12 cellular contexts compared by ENCODE assay signal in genomic region chr9:133920471-133920870, GRCh38.
DNase-seq lines count a peak whose midpoint lies in the region; ATAC-seq and TF ChIP-seq lines count a peak whose summit lies in the region.
"Had no signal": no experiment of that assay in that cellular context is flagged by ENCODE, and none has a peak within 500 bp of the region (broad histone marks: within the 10 kb centered on the region; RNA-seq: fewer than 3 reads in every experiment).

No MANE protein-coding gene starts in this region.

- intact Hi-C loops in activated T-helper 2 cell treated with anti-CD3 and anti-CD28 coated beads, Interferon-gamma antibody, Interleukin-2, Interleukin-4, amounts not matched to agents 10 μg/mL and 5 μg/mL and 100 μg/mL, durations not matched to agents 14 hours and 24 hours and 36 hours (cut with micrococcal nuclease), result no loop called here

- no peak overlapping the region for H2BK12ac ChIP-seq in neuronal stem cell (ENCODE audit: low read length)

- H3K27me3 ChIP-seq in GM23338 (ENCODE audit: insufficient read depth), result no peaks in the 10 kb centered on the region
- H3K27me3 ChIP-seq in neuronal stem cell (ENCODE audit: control insufficient read depth in 3 of 3, insufficient read depth in 3 of 3, low read depth in 1 of 3, low read length in 3 of 3), result no peaks in the 10 kb centered on the region

- H3K36me3 Mint-ChIP-seq in GM23338 (ENCODE audit: low read depth) (peaks cover 5% of the 10 kb centered on the region; the same call in 1 of the 3 replicates), brain (peaks cover 23% of the 10 kb centered on the region)
- no peaks in the 10 kb centered on the region for H3K36me3 Mint-ChIP-seq in activated T-helper 2 cell treated with anti-CD3 and anti-CD28 coated beads, Interferon-gamma antibody, Interleukin-2, Interleukin-4, amounts not matched to agents 10 μg/mL and 5 μg/mL and 100 μg/mL, durations not matched to agents 14 hours and 24 hours and 36 hours (ENCODE audit: low read depth)

- WGBS in neuronal stem cell (ENCODE audit: extremely low coverage in 2 of 2, insufficient read length in 2 of 2, insufficient replicate concordance in 1 of 2), 2 donors, result no CpG with 5 or more reads among the region's 12 CpGs

- H3K9me3 Mint-ChIP-seq in GM23338, result no peaks in the 10 kb centered on the region
- peaks cover 0 to 8% (median 0%) of the 10 kb centered on the region in 5 experiments for H3K9me3 Mint-ChIP-seq in brain
- H3K9me3 Mint-ChIP-seq in activated T-helper 2 cell treated with anti-CD3 and anti-CD28 coated beads, Interferon-gamma antibody, Interleukin-2, Interleukin-4, amounts not matched to agents 10 μg/mL and 5 μg/mL and 100 μg/mL, durations not matched to agents 14 hours and 24 hours and 36 hours, result no peaks in the 10 kb centered on the region

- no peaks in the 10 kb centered on the region for H3F3A ChIP-seq in GM23338 (replicated peaks; ENCODE audit: low read depth)

- no peak overlapping the region for H3K4me2 ChIP-seq in GM23338
- no peak overlapping the region for H3K4me2 ChIP-seq in neuronal stem cell (ENCODE audit: insufficient read depth, low read length, poor library complexity, severe bottlenecking)
- H3K4me2 ChIP-seq: A549 had no signal

- no peak for TF ChIP-seq CTCF in GM23338 (conservative IDR thresholded peaks at IDR 0.05; ENCODE audit: low read depth in 2 of 2)
- no peak for TF ChIP-seq CTCF in brain (conservative IDR thresholded peaks at IDR 0.05)

- peak; percentile 61 for ATAC-seq in GM23338
- ATAC-seq in GM18868 (IDR thresholded peaks at IDR 0.05; ENCODE audit: unreplicated experiment), result no peak
- no peak for ATAC-seq in HG03095 (IDR thresholded peaks at IDR 0.05; ENCODE audit: unreplicated experiment)
- ATAC-seq: A549 had no signal

- no peak overlapping the region for H4K91ac ChIP-seq in neuronal stem cell (ENCODE audit: low read depth, low read length, poor library complexity)

- peak overlapping the region; percentile 7 for H3K18ac ChIP-seq in neuronal stem cell (ENCODE audit: low read length)

- no peak overlapping the region for H3K4me3 ChIP-seq in GM23338
- H3K4me3 ChIP-seq in neuronal stem cell (ENCODE audit: low read length in 2 of 2), result no peak overlapping the region
- H3K4me3 ChIP-seq: A549 had no signal

- H4K8ac ChIP-seq in neuronal stem cell (ENCODE audit: low read depth, low read length), result peak overlapping the region; percentile 67

- H3K27ac ChIP-seq in GM23338 (ENCODE audit: low read depth), result no peak overlapping the region
- no peak overlapping the region for H3K27ac ChIP-seq in neuronal stem cell (replicated peaks; ENCODE audit: low read length)
- H3K27ac ChIP-seq: A549, HL-60 had no signal

- peaks cover 65% of the 10 kb centered on the region for H3K79me2 ChIP-seq in GM23338 (replicated peaks; ENCODE audit: insufficient read depth)

- H4K20me1 ChIP-seq in GM23338 (replicated peaks; ENCODE audit: insufficient read depth), result peaks cover 8% of the 10 kb centered on the region

- no peak overlapping the region for H3K9ac ChIP-seq in neuronal stem cell (ENCODE audit: low read depth, low read length, poor library complexity)

- DNase-seq in GM23338 (ENCODE audit: low spot score) (no peak), neuronal stem cell (ENCODE audit: low spot score) (no peak)
- DNase-seq in stimulated activated naive CD4-positive, alpha-beta T cell (lab: John Stamatoyannopoulos, UW), result no peak
- DNase-seq in activated T-helper 2 cell treated with anti-CD3 and anti-CD28 coated beads, Interferon-gamma antibody, Interleukin-2, Interleukin-4, amounts not matched to agents 10 μg/mL and 5 μg/mL and 100 μg/mL, durations not matched to agents 14 hours and 24 hours and 36 hours (ENCODE audit: low spot score), result no peak
- DNase-seq: CD4-positive, CD25-positive, alpha-beta regulatory T cell; DMS53; GF-D8 had no signal

- H3K27me3 Mint-ChIP-seq in GM23338 (ENCODE audit: insufficient read depth, low read depth, poor library complexity) (peaks cover 8% of the 10 kb centered on the region), brain (no peaks in the 10 kb centered on the region)
- H3K27me3 Mint-ChIP-seq in activated T-helper 2 cell treated with anti-CD3 and anti-CD28 coated beads, Interferon-gamma antibody, Interleukin-2, Interleukin-4, amounts not matched to agents 10 μg/mL and 5 μg/mL and 100 μg/mL, durations not matched to agents 14 hours and 24 hours and 36 hours (ENCODE audit: low read depth), result no peaks in the 10 kb centered on the region
- H3K27me3 Mint-ChIP-seq: CD4-positive, CD25-positive, alpha-beta regulatory T cell had no signal

- peak overlapping the region; percentile 94 for H2AK5ac ChIP-seq in neuronal stem cell (ENCODE audit: low read depth, low read length)

- peaks cover 0 to 4% of the 10 kb centered on the region in 2 donors for H3K9me3 ChIP-seq in neuronal stem cell (replicated peaks in 1 of 2; ENCODE audit: control insufficient read depth in 2 of 2, insufficient read depth in 1 of 2, low read depth in 1 of 2, low read length in 2 of 2)
- H3K9me3 ChIP-seq: A549 had no signal

- H3K27ac Mint-ChIP-seq in GM23338 (no peak overlapping the region), brain (peak overlapping the region in 4 of 5 experiments; percentile 64 to 98 (median 81))
- H3K27ac Mint-ChIP-seq in activated T-helper 2 cell treated with anti-CD3 and anti-CD28 coated beads, Interferon-gamma antibody, Interleukin-2, Interleukin-4, amounts not matched to agents 10 μg/mL and 5 μg/mL and 100 μg/mL, durations not matched to agents 14 hours and 24 hours and 36 hours, result no peak overlapping the region
- H3K27ac Mint-ChIP-seq: CD4-positive, CD25-positive, alpha-beta regulatory T cell had no signal

- no peak overlapping the region for H2AFZ ChIP-seq in GM23338
- no peak overlapping the region for H2AFZ ChIP-seq in neuronal stem cell (ENCODE audit: low read length)

- H3K4me3 Mint-ChIP-seq in GM23338, result no peak overlapping the region
- H3K4me3 Mint-ChIP-seq in brain, result no peak overlapping the region
- no peak overlapping the region for H3K4me3 Mint-ChIP-seq in activated T-helper 2 cell treated with anti-CD3 and anti-CD28 coated beads, Interferon-gamma antibody, Interleukin-2, Interleukin-4, amounts not matched to agents 10 μg/mL and 5 μg/mL and 100 μg/mL, durations not matched to agents 14 hours and 24 hours and 36 hours (ENCODE audit: low read depth)
- H3K4me3 Mint-ChIP-seq: CD4-positive, CD25-positive, alpha-beta regulatory T cell had no signal

- H2BK5ac ChIP-seq in neuronal stem cell (ENCODE audit: low read length), result peak overlapping the region; percentile 97

- H3K23ac ChIP-seq in neuronal stem cell (ENCODE audit: low read depth, low read length, poor library complexity), result peak overlapping the region; percentile 87

- H3K9me2 ChIP-seq in GM23338 (ENCODE audit: insufficient read depth), result no peaks in the 10 kb centered on the region

- H3K14ac ChIP-seq in neuronal stem cell (ENCODE audit: low read length), result no peak overlapping the region

- peaks cover 30% of the 10 kb centered on the region for H3K79me1 ChIP-seq in neuronal stem cell (ENCODE audit: low read depth, low read length)

- H2BK15ac ChIP-seq in neuronal stem cell (ENCODE audit: low read length), result no peak overlapping the region

- H2BK120ac ChIP-seq in neuronal stem cell (ENCODE audit: low read depth, low read length), result no peak overlapping the region

- H3K4me1 Mint-ChIP-seq in GM23338, result peaks cover 20% of the 10 kb centered on the region
- H3K4me1 Mint-ChIP-seq in brain, result peaks cover 70% of the 10 kb centered on the region
- H3K4me1 Mint-ChIP-seq in activated T-helper 2 cell treated with anti-CD3 and anti-CD28 coated beads, Interferon-gamma antibody, Interleukin-2, Interleukin-4, amounts not matched to agents 10 μg/mL and 5 μg/mL and 100 μg/mL, durations not matched to agents 14 hours and 24 hours and 36 hours (ENCODE audit: low read depth), result no peaks in the 10 kb centered on the region

- H3K4me1 ChIP-seq in GM23338 (ENCODE audit: insufficient read depth) (no peaks in the 10 kb centered on the region), neuronal stem cell (ENCODE audit: control insufficient read depth in 2 of 2, insufficient read depth in 1 of 2, low read depth in 1 of 2, low read length in 2 of 2) (peaks cover 22 to 32% of the 10 kb centered on the region in 2 donors)
- H3K4me1 ChIP-seq: A549 had no signal

- H3K4ac ChIP-seq in neuronal stem cell (ENCODE audit: low read length), result no peak overlapping the region

- H3K36me3 ChIP-seq in GM23338 (ENCODE audit: insufficient read depth) (no peaks in the 10 kb centered on the region), neuronal stem cell (replicated peaks in 1 of 2; ENCODE audit: control insufficient read depth in 2 of 2, insufficient read depth in 2 of 2, low read length in 2 of 2) (peaks cover 5 to 6% of the 10 kb centered on the region in 2 donors)

TF ChIP-seq in GM23338, 12 proteins besides CTCF, POLR2A, EP300 and RAD21 (continues in another document):
- no peak for TF ChIP-seq EZH2 (IDR thresholded peaks at IDR 0.05; ENCODE audit: low read depth, unreplicated experiment)
- no peak for TF ChIP-seq CREB1 (CRISPR knock-in tag; IDR thresholded peaks at IDR 0.05; ENCODE audit: low read depth)
- no peak for TF ChIP-seq JUNB (IDR thresholded peaks at IDR 0.05; ENCODE audit: unreplicated experiment)
- no peak for TF ChIP-seq ZNF331 (CRISPR knock-in tag; IDR thresholded peaks at IDR 0.05; ENCODE audit: low read depth)
- TF ChIP-seq REST (IDR thresholded peaks at IDR 0.05; ENCODE audit: unreplicated experiment), result no peak

Comparison
In these comparisons a context has a peak if more than half of its experiments do, and no peak if none do; other contexts are left out.
1. H3K27ac Mint-ChIP-seq: peak in brain (4 of 5); none in GM23338 (single experiment) and activated T-helper 2 cell treated with anti-CD3 and anti-CD28 coated beads, Interferon-gamma antibody, Interleukin-2, Interleukin-4, amounts not matched to agents 10 μg/mL and 5 μg/mL and 100 μg/mL, durations not matched to agents 14 hours and 24 hours and 36 hours (single experiment).